21 cellular contexts compared by ENCODE assay signal in the genomic region with DNA sequence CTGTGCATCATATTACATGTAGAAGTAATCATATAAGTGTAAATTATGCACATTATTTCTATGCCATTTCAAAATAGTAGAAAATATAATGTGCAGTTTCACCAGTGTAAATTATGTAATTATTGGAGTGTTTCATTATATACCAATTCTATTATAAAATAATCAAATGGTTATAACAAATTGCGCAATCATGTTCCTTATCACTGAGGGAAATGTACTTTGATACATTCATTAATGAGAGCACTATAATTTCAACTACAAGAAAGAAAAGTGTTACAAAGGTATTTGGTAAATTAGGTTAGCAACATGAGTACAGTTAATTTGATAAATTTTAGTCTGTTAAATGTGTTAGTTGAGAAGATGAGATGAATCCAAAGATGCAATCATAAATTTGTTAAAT.
DNase-seq lines count a peak whose midpoint lies in the region; ATAC-seq, FAIRE-seq and TF ChIP-seq lines count a peak whose summit lies in the region.
"Had no signal": no experiment of that assay in that cellular context is flagged by ENCODE, and none has a peak within 500 bp of the region (broad histone marks: within the 10 kb centered on the region; RNA-seq: fewer than 3 reads in every experiment).

No MANE protein-coding gene starts in this region.

- no peak for TF ChIP-seq POLR2A in A549 (IDR thresholded peaks at IDR 0.05; ENCODE audit: low read length)
- no peak for TF ChIP-seq POLR2A in IMR-90 (IDR thresholded peaks at IDR 0.05; ENCODE audit: low read depth, low read length)
- no peak for TF ChIP-seq POLR2A in K562 (conservative IDR thresholded peaks at IDR 0.05)
- TF ChIP-seq POLR2A in gastrocnemius medialis (IDR thresholded peaks at IDR 0.05), result no peak

- H3K4me1 ChIP-seq in A549 (no peaks in the 10 kb centered on the region), IMR-90 (ENCODE audit: control insufficient read depth, insufficient read depth, low read length) (no peaks in the 10 kb centered on the region), K562 (replicated peaks in 1 of 2; ENCODE audit: control insufficient read depth in 2 of 2, insufficient read depth in 2 of 2, low read length in 2 of 2) (no peaks in the 10 kb centered on the region), gastrocnemius medialis (no peaks in the 10 kb centered on the region)
- H3K4me1 ChIP-seq: BLaER1 treated with 17β-estradiol and CSF1 and Interleukin-3, amounts not matched to agents 10 nM and 100 nM; Caco-2 had no signal

- TF ChIP-seq RAD21 in A549 (conservative IDR thresholded peaks at IDR 0.05 in 1 of 2, IDR thresholded peaks at IDR 0.05 in 1 of 2) (no peak), IMR-90 (IDR thresholded peaks at IDR 0.05; ENCODE audit: low read length) (no peak), K562 (CRISPR knock-in tag; conservative IDR thresholded peaks at IDR 0.05 in 1 of 2, IDR thresholded peaks at IDR 0.05 in 1 of 2) (no peak)

- DNase-seq in A549 (ENCODE audit: low read depth in 1 of 2, low spot score in 1 of 2) (no peak), IMR-90 (no peak), K562 (ENCODE audit: extremely low read depth in 1 of 4, low spot score in 3 of 4) (no peak), NCI-H345 treated with DMSO at 0.1 percent for 48 hours (lab: John Stamatoyannopoulos, UW; ENCODE audit: unreplicated experiment) (no peak), gastrocnemius medialis (no peak)
- DNase-seq: 8988T; AML-193; Caco-2; Calu3; CD4-positive, alpha-beta T cell; CD8-positive, alpha-beta T cell; DMS79 treated with DMSO at 0.1 percent for 48 hours; GF-D8 had no signal

- no peak overlapping the region for H2BK120ac ChIP-seq in IMR-90 (ENCODE audit: low read depth, low read length)

- no peak overlapping the region for H3K14ac ChIP-seq in IMR-90 (replicated peaks; ENCODE audit: low read depth, low read length)

- no peak overlapping the region for H3K4me2 ChIP-seq in A549
- H3K4me2 ChIP-seq in IMR-90 (ENCODE audit: low read depth, low read length), result no peak overlapping the region
- H3K4me2 ChIP-seq in K562 (ENCODE audit: insufficient read depth, low read length), result no peak overlapping the region
- H3K4me2 ChIP-seq: BLaER1 treated with 17β-estradiol and CSF1 and Interleukin-3, amounts not matched to agents 10 nM and 100 nM had no signal

- no peak overlapping the region for H2BK20ac ChIP-seq in IMR-90 (ENCODE audit: low read depth, low read length)

- H3K18ac ChIP-seq in IMR-90 (ENCODE audit: low read depth, low read length), result no peak overlapping the region

- H3K23ac ChIP-seq in IMR-90 (ENCODE audit: low read depth, low read length), result no peak overlapping the region

- no peak for ATAC-seq in A549
- ATAC-seq in IMR-90 (ENCODE audit: low read depth), result no peak
- no peak for ATAC-seq in K562
- no peak for ATAC-seq in HG03571 (IDR thresholded peaks at IDR 0.05; ENCODE audit: unreplicated experiment)
- no peak for ATAC-seq in gastrocnemius medialis
- ATAC-seq: CD8-positive, alpha-beta T cell had no signal

- no peak overlapping the region for H3K56ac ChIP-seq in IMR-90 (ENCODE audit: extremely low read depth, insufficient read depth, low read length)

- H3K4ac ChIP-seq in IMR-90 (ENCODE audit: low read depth, low read length), result no peak overlapping the region

- H3K27ac ChIP-seq in A549 (no peak overlapping the region), IMR-90 (ENCODE audit: insufficient read depth, low read length) (no peak overlapping the region), K562 (ENCODE audit: extremely low read depth, low read depth, low read length) (no peak overlapping the region), gastrocnemius medialis (no peak overlapping the region)
- H3K27ac ChIP-seq: BLaER1 treated with 17β-estradiol and CSF1 and Interleukin-3, amounts not matched to agents 10 nM and 100 nM; C4-2B had no signal

- H3K36me3 ChIP-seq in IMR-90 (ENCODE audit: control insufficient read depth, insufficient read depth, low read length) (no peaks in the 10 kb centered on the region), K562 (ENCODE audit: control insufficient read depth, insufficient read depth, low read length) (no peaks in the 10 kb centered on the region), gastrocnemius medialis (no peaks in the 10 kb centered on the region)
- H3K36me3 ChIP-seq: BLaER1 treated with 17β-estradiol and CSF1 and Interleukin-3, amounts not matched to agents 10 nM and 100 nM had no signal

- in situ Hi-C loops in IMR-90 (cut with MboI; ENCODE audit: low sequenced_read_pairs) (no loop called here), K562 (cut with MboI) (no loop called here), gastrocnemius medialis (cut with MboI; ENCODE audit: low sequenced_read_pairs in 4 of 4) (no loop called here)

- FAIRE-seq in A549 (lab: Jason Lieb, UNC), result no peak
- no peak for FAIRE-seq in K562 (lab: Jason Lieb, UNC)
- FAIRE-seq: A204.1, D721Med, G401.6, GM12891, GM19239 had no signal

- no peak overlapping the region for H2AK5ac ChIP-seq in IMR-90 (ENCODE audit: low read depth, low read length)

- no peak overlapping the region for H2BK5ac ChIP-seq in IMR-90 (ENCODE audit: low read depth, low read length, poor library complexity, severe bottlenecking)

- H3K27me3 ChIP-seq in IMR-90 (ENCODE audit: control insufficient read depth, insufficient read depth, low read length) (no peaks in the 10 kb centered on the region), K562 (ENCODE audit: control insufficient read depth in 2 of 2, insufficient read depth in 2 of 2, low read length in 2 of 2) (no peaks in the 10 kb centered on the region), gastrocnemius medialis (no peaks in the 10 kb centered on the region)
- H3K27me3 ChIP-seq: BLaER1 treated with 17β-estradiol and CSF1 and Interleukin-3, amounts not matched to agents 10 nM and 100 nM had no signal

- TF ChIP-seq EP300 in A549 (IDR thresholded peaks at IDR 0.05), result no peak
- TF ChIP-seq EP300 in K562 (IDR thresholded peaks at IDR 0.05; ENCODE audit: low read length), result no peak

- 42% methylated on average over 1 of the region's 1 CpG for WGBS in A549 (ENCODE audit: missing lambda C conversion rate)
- WGBS in IMR-90 (ENCODE audit: extremely low coverage in 2 of 2, insufficient read length in 1 of 2), 2 experiments, result no CpG with 5 or more reads among the region's 1 CpG
- WGBS in K562 (ENCODE audit: insufficient coverage, low coverage, missing lambda C conversion rate), result 0% methylated on average over 1 of the region's 1 CpG

- CTCF ChIA-PET in A549 (lab: Yijun Ruan, JAX) (no interaction called here), IMR-90 (lab: Yijun Ruan, JAX) (no interaction called here), K562 (lab: Yijun Ruan, JAX; ENCODE audit: low intra/inter-chr PET ratio) (no interaction called here)

- dilution Hi-C loops in IMR-90 (cut with HindIII; ENCODE audit: low sequenced_read_pairs, unreplicated experiment), result no loop called here

- H3K79me1 ChIP-seq in IMR-90 (ENCODE audit: low read depth in 1 of 2, low read length in 2 of 2), result no peaks in the 10 kb centered on the region

- H4K5ac ChIP-seq in IMR-90 (ENCODE audit: low read depth, low read length), result no peak overlapping the region

- no peak overlapping the region for H3K4me3 ChIP-seq in A549
- H3K4me3 ChIP-seq in IMR-90 (ENCODE audit: insufficient read depth, low read depth, low read length), result no peak overlapping the region
- no peak overlapping the region for H3K4me3 ChIP-seq in K562
- no peak overlapping the region for H3K4me3 ChIP-seq in gastrocnemius medialis
- H3K4me3 ChIP-seq: BLaER1 treated with 17β-estradiol and CSF1 and Interleukin-3, amounts not matched to agents 10 nM and 100 nM had no signal

- no peak overlapping the region for H4K8ac ChIP-seq in IMR-90 (ENCODE audit: low read depth in 2 of 2, low read length in 2 of 2)

- no peaks in the 10 kb centered on the region for H3K9me1 ChIP-seq in IMR-90 (ENCODE audit: insufficient read depth, low read length)
- H3K9me1 ChIP-seq in K562 (ENCODE audit: control insufficient read depth, insufficient read depth, low read length), result no peaks in the 10 kb centered on the region

- no peak overlapping the region for H2AFZ ChIP-seq in IMR-90 (replicated peaks; ENCODE audit: low read length, poor library complexity)
- H2AFZ ChIP-seq in K562 (ENCODE audit: low read depth, low read length), result no peak overlapping the region

- H3K9me3 ChIP-seq in A549 (no peaks in the 10 kb centered on the region), IMR-90 (ENCODE audit: control insufficient read depth, insufficient read depth, low read length) (peaks cover 5% of the 10 kb centered on the region; the same call in 1 of the 2 replicates), K562 (replicated peaks; ENCODE audit: control insufficient read depth, insufficient read depth, low read depth, low read length) (no peaks in the 10 kb centered on the region), gastrocnemius medialis (no peaks in the 10 kb centered on the region)
- H3K9me3 ChIP-seq: BLaER1 treated with 17β-estradiol and CSF1 and Interleukin-3, amounts not matched to agents 10 nM and 100 nM; Caco-2 had no signal

- POLR2A ChIA-PET in A549 (lab: Yijun Ruan, JAX) (no interaction called here), IMR-90 (lab: Charles Lee; ENCODE audit: unreplicated experiment) (no interaction called here), K562 (lab: Yijun Ruan, JAX) (no interaction called here)

- no peaks in the 10 kb centered on the region for H3K79me2 ChIP-seq in K562 (ENCODE audit: control insufficient read depth, insufficient read depth, low read length)

- BruUV-seq in IMR-90 (replicated peaks; lab: Mats Ljungman, UMichigan) (no TSS peak), K562 (replicated peaks; lab: Mats Ljungman, UMichigan) (no TSS peak)

- no peak overlapping the region for H2AK9ac ChIP-seq in IMR-90 (replicated peaks; ENCODE audit: low read depth, low read length, poor library complexity)

- H3K9ac ChIP-seq in IMR-90 (ENCODE audit: low read depth, low read length), result no peak overlapping the region
- H3K9ac ChIP-seq in K562 (ENCODE audit: insufficient read depth in 1 of 2, low read depth in 2 of 2, low read length in 2 of 2), result no peak overlapping the region
- H3K9ac ChIP-seq: BLaER1 treated with 17β-estradiol and CSF1 and Interleukin-3, amounts not matched to agents 10 nM and 100 nM had no signal

- H4K20me1 ChIP-seq in IMR-90 (ENCODE audit: insufficient read depth, low read length) (no peaks in the 10 kb centered on the region), K562 (replicated peaks; ENCODE audit: control insufficient read depth, insufficient read depth, low read length) (no peaks in the 10 kb centered on the region)
- H4K20me1 ChIP-seq: BLaER1 treated with 17β-estradiol and CSF1 and Interleukin-3, amounts not matched to agents 10 nM and 100 nM had no signal

- no peak for TF ChIP-seq CTCF in A549 (IDR thresholded peaks at IDR 0.05)
- no peak for TF ChIP-seq CTCF in IMR-90 (conservative IDR thresholded peaks at IDR 0.05; ENCODE audit: low read depth, low read length)
- no peak for TF ChIP-seq CTCF in K562 (IDR thresholded peaks at IDR 0.05 in 2 of 3, conservative IDR thresholded peaks at IDR 0.05 in 1 of 3; ENCODE audit: insufficient read depth in 2 of 3, low read depth in 1 of 3, low read length in 3 of 3)
- TF ChIP-seq CTCF in gastrocnemius medialis (IDR thresholded peaks at IDR 0.05 in 4 of 5, conservative IDR thresholded peaks at IDR 0.05 in 1 of 5), result no peak

- H4K91ac ChIP-seq in IMR-90 (ENCODE audit: insufficient read depth, low read depth, low read length), result no peak overlapping the region

- no peak overlapping the region for H2BK15ac ChIP-seq in IMR-90 (ENCODE audit: low read depth, low read length)

- intact Hi-C loops in IMR-90 (cut with micrococcal nuclease), result no loop called here
- intact Hi-C loops in K562 (cut with micrococcal nuclease), result no loop called here
- intact Hi-C loops in gastrocnemius medialis (cut with DNase I; ENCODE audit: low total_unique reads), result no loop called here

Comparison
In these comparisons a context has a peak if more than half of its experiments do, and no peak if none do; other contexts are left out.
1. Of the 35 proteins assayed by ChIP-seq in both K562 and A549: peak only in K562: none; only in A549: none; in both: CEBPB; in neither: 34.